Comparison of ENCODE assay signal across 20 cellular contexts in genomic region chr6:87791029-87791428, GRCh38.
DNase-seq lines count a peak whose midpoint lies in the region; ATAC-seq, FAIRE-seq and TF ChIP-seq lines count a peak whose summit lies in the region.
"Had no signal": no experiment of that assay in that cellular context is flagged by ENCODE, and none has a peak within 500 bp of the region (broad histone marks: within the 10 kb centered on the region; RNA-seq: fewer than 3 reads in every experiment).

No MANE protein-coding gene starts in this region.

- POLR2A ChIA-PET in K562 (lab: Yijun Ruan, JAX) (interaction anchor here (1.1 kb wide), 1 partner anchor 68 kb away, joined by 3 read pairs; no protein-coding TSS in a partner anchor), HepG2 (lab: Yijun Ruan, JAX) (no interaction called here)

- TF ChIP-seq RAD21 in K562 (CRISPR knock-in tag; conservative IDR thresholded peaks at IDR 0.05 in 1 of 2, IDR thresholded peaks at IDR 0.05 in 1 of 2) = no peak
- no peak for TF ChIP-seq RAD21 in HepG2 (CRISPR knock-in tag; IDR thresholded peaks at IDR 0.05)

- TF ChIP-seq POLR2A in K562 (conservative IDR thresholded peaks at IDR 0.05) = no peak
- TF ChIP-seq POLR2A in HepG2 (IDR thresholded peaks at IDR 0.05; ENCODE audit: insufficient read depth in 1 of 2, low read depth in 2 of 2, low read length in 2 of 2) = no peak

- H3K36me3 Mint-ChIP-seq in osteocyte (ENCODE audit: unreplicated experiment) = no peaks in the 10 kb centered on the region
- H3K36me3 Mint-ChIP-seq: CD4-positive, CD25-positive, alpha-beta regulatory T cell had no signal

- DNase-seq in K562 (ENCODE audit: extremely low read depth in 1 of 4, low spot score in 3 of 4) (no peak), HepG2 (ENCODE audit: low spot score) (no peak), osteocyte (ENCODE audit: extremely low spot score, unreplicated experiment) (no peak), putamen (ENCODE audit: low spot score) (no peak), NCI-H524 treated with DMSO at 0.1 percent for 48 hours (lab: John Stamatoyannopoulos, UW) (no peak), tibial artery (no peak), D341Med (ENCODE audit: low spot score) (no peak)
- DNase-seq: CD4-positive, CD25-positive, alpha-beta regulatory T cell; COR-L47; GF-D8; H9; MV-4-11; NCI-H187; NCI-H2227 treated with DMSO at 0.1 percent for 48 hours; NCI-H510A treated with DMSO at 0.1 percent for 48 hours; NCI-H82; SHP77 had no signal

- no peak overlapping the region for H2AFZ ChIP-seq in K562 (ENCODE audit: low read depth, low read length)
- no peak overlapping the region for H2AFZ ChIP-seq in HepG2 (ENCODE audit: low read length)

- no peak overlapping the region for H3K9ac ChIP-seq in K562 (ENCODE audit: insufficient read depth in 1 of 2, low read depth in 2 of 2, low read length in 2 of 2)
- H3K9ac ChIP-seq in HepG2 (ENCODE audit: insufficient read depth, low read depth, low read length) = peak overlapping the region; percentile 4; the same call in 1 of the 2 replicates
- H3K9ac ChIP-seq: KMS-11 had no signal

- H3K27me3 ChIP-seq in DOHH2 (ENCODE audit: control insufficient read depth, low read length) (no peaks in the 10 kb centered on the region), K562 (ENCODE audit: control insufficient read depth in 2 of 2, insufficient read depth in 2 of 2, low read length in 2 of 2) (peaks cover 22 to 23% of the 10 kb centered on the region in 2 experiments), HepG2 (ENCODE audit: control insufficient read depth in 1 of 2, insufficient read depth in 2 of 2, low read length in 2 of 2) (no peaks in the 10 kb centered on the region), tibial artery (no peaks in the 10 kb centered on the region)

- H3K4me3 ChIP-seq in DOHH2 (ENCODE audit: low read length) (no peak overlapping the region), K562 (no peak overlapping the region), HepG2 (replicated peaks in 1 of 3; ENCODE audit: insufficient read depth in 1 of 3, low read depth in 2 of 3, low read length in 3 of 3) (no peak overlapping the region), tibial artery (no peak overlapping the region)
- H3K4me3 ChIP-seq: SK-N-MC had no signal

- peak overlapping the region; percentile 1 for H3K27ac Mint-ChIP-seq in osteocyte (ENCODE audit: unreplicated experiment)
- H3K27ac Mint-ChIP-seq: CD4-positive, CD25-positive, alpha-beta regulatory T cell; H9 had no signal

- no peaks in the 10 kb centered on the region for H3K9me3 Mint-ChIP-seq in osteocyte (ENCODE audit: unreplicated experiment)
- H3K9me3 Mint-ChIP-seq: H9 had no signal

- no TSS peak for BruUV-seq in K562 (replicated peaks; lab: Mats Ljungman, UMichigan)
- no TSS peak for BruUV-seq in HepG2 (replicated peaks; lab: Mats Ljungman, UMichigan)

- H3K9me1 ChIP-seq in K562 (ENCODE audit: control insufficient read depth, insufficient read depth, low read length) = no peaks in the 10 kb centered on the region

- H3K27me3 Mint-ChIP-seq in osteocyte (ENCODE audit: unreplicated experiment) = peaks cover 30% of the 10 kb centered on the region

- FAIRE-seq in K562 (lab: Jason Lieb, UNC) (peak; percentile 6), HepG2 (lab: Jason Lieb, UNC) (no peak)

- H3K9me3 ChIP-seq in DOHH2 (ENCODE audit: control insufficient read depth, insufficient read depth, low read length) = no peaks in the 10 kb centered on the region
- no peaks in the 10 kb centered on the region for H3K9me3 ChIP-seq in K562 (replicated peaks; ENCODE audit: control insufficient read depth, insufficient read depth, low read depth, low read length)
- H3K9me3 ChIP-seq in HepG2 (ENCODE audit: low read length) = no peaks in the 10 kb centered on the region
- no peaks in the 10 kb centered on the region for H3K9me3 ChIP-seq in tibial artery

- H3K4me1 Mint-ChIP-seq in osteocyte (ENCODE audit: unreplicated experiment) = peaks cover 17% of the 10 kb centered on the region
- H3K4me1 Mint-ChIP-seq: CD4-positive, CD25-positive, alpha-beta regulatory T cell had no signal

- TF ChIP-seq EP300 in K562 (IDR thresholded peaks at IDR 0.05; ENCODE audit: low read length) (no peak), HepG2 (IDR thresholded peaks at IDR 0.05; ENCODE audit: low read depth in 2 of 2, low read length in 2 of 2) (no peak), HepG2 (CRISPR knock-in tag; IDR thresholded peaks at IDR 0.05; ENCODE audit: borderline replicate concordance) (no peak)

- H3K4me2 ChIP-seq in DOHH2 (ENCODE audit: low read length) (peak overlapping the region; percentile 23), K562 (ENCODE audit: insufficient read depth, low read length) (no peak overlapping the region), HepG2 (ENCODE audit: low read depth, low read length) (peak overlapping the region; percentile 43; the same call in 1 of the 2 replicates)
- H3K4me2 ChIP-seq: KMS-11 had no signal

- peaks cover 17% of the 10 kb centered on the region for H3F3A ChIP-seq in DOHH2 (ENCODE audit: control insufficient read depth, insufficient read depth)

- H3K27ac ChIP-seq in DOHH2 (ENCODE audit: low read depth, low read length) (0 out of 2 replicates have a peak overlapping the region, but pooled peaks have one; percentile 8), K562 (ENCODE audit: extremely low read depth, low read depth, low read length) (no peak overlapping the region), HepG2 (ENCODE audit: extremely low read length, insufficient read depth, low read length) (peak overlapping the region; percentile 46), tibial artery (no peak overlapping the region)
- H3K27ac ChIP-seq: KMS-11, SK-N-MC had no signal

- H4K20me1 ChIP-seq in DOHH2 (ENCODE audit: control insufficient read depth, insufficient read depth, low read depth, low read length) = no peaks in the 10 kb centered on the region
- no peaks in the 10 kb centered on the region for H4K20me1 ChIP-seq in K562 (replicated peaks; ENCODE audit: control insufficient read depth, insufficient read depth, low read length)
- no peaks in the 10 kb centered on the region for H4K20me1 ChIP-seq in HepG2 (ENCODE audit: insufficient read depth, low read length)

- in situ Hi-C loops in K562 (cut with MboI) (no loop called here), HepG2 (cut with HindIII; ENCODE audit: extremely low pct_ligation_motif_present, low pct_unique_long_range_greater_than_20kb) (no loop called here)

- H3K79me2 ChIP-seq in DOHH2 (ENCODE audit: control insufficient read depth, low read length) (no peaks in the 10 kb centered on the region), K562 (ENCODE audit: control insufficient read depth, insufficient read depth, low read length) (no peaks in the 10 kb centered on the region), HepG2 (ENCODE audit: insufficient read depth, low read length) (no peaks in the 10 kb centered on the region)

- CTCF ChIA-PET in K562 (lab: Yijun Ruan, JAX; ENCODE audit: low intra/inter-chr PET ratio) = no interaction called here
- CTCF ChIA-PET in HepG2 (lab: Yijun Ruan, JAX; ENCODE audit: low intra/inter-chr PET ratio, low total read pairs) = no interaction called here

- intact Hi-C loops in K562 (cut with micrococcal nuclease) (loop anchor here (10.0 kb wide), 1 partner anchor 306 kb away; no protein-coding TSS in a partner anchor), HepG2 (cut with micrococcal nuclease; ENCODE audit: unreplicated experiment) (no loop called here), tibial artery (cut with DNase I; ENCODE audit: low total_unique reads) (no loop called here)

- TF ChIP-seq CTCF in DOHH2 (IDR thresholded peaks at IDR 0.05; ENCODE audit: low read depth, low read length, poor library complexity, severe bottlenecking) (no peak), K562 (IDR thresholded peaks at IDR 0.05 in 2 of 3, conservative IDR thresholded peaks at IDR 0.05 in 1 of 3; ENCODE audit: insufficient read depth in 2 of 3, low read depth in 1 of 3, low read length in 3 of 3) (no peak), HepG2 (CRISPR knock-in tag; IDR thresholded peaks at IDR 0.05) (no peak), osteocyte (IDR thresholded peaks at IDR 0.05) (no peak), tibial artery (IDR thresholded peaks at IDR 0.05) (no peak)

- ATAC-seq in K562 (no peak), HepG2 (no peak)

- H3K4me1 ChIP-seq in DOHH2 (ENCODE audit: control insufficient read depth, low read length) = peaks cover 65% of the 10 kb centered on the region
- H3K4me1 ChIP-seq in K562 (replicated peaks in 1 of 2; ENCODE audit: control insufficient read depth in 2 of 2, insufficient read depth in 2 of 2, low read length in 2 of 2) = no peaks in the 10 kb centered on the region
- peaks cover 80% of the 10 kb centered on the region for H3K4me1 ChIP-seq in HepG2 (ENCODE audit: insufficient read depth, low read length)
- no peaks in the 10 kb centered on the region for H3K4me1 ChIP-seq in tibial artery

- no peak overlapping the region for H3K4me3 Mint-ChIP-seq in osteocyte (ENCODE audit: unreplicated experiment)
- H3K4me3 Mint-ChIP-seq: CD4-positive, CD25-positive, alpha-beta regulatory T cell; H9 had no signal

- no peaks in the 10 kb centered on the region for H3K36me3 ChIP-seq in DOHH2 (ENCODE audit: control insufficient read depth, low read length)
- no peaks in the 10 kb centered on the region for H3K36me3 ChIP-seq in K562 (ENCODE audit: control insufficient read depth, insufficient read depth, low read length)
- H3K36me3 ChIP-seq in HepG2 (replicated peaks in 1 of 2; ENCODE audit: control insufficient read depth in 1 of 2, insufficient read depth in 2 of 2, low read length in 2 of 2) = no peaks in the 10 kb centered on the region
- no peaks in the 10 kb centered on the region for H3K36me3 ChIP-seq in tibial artery

- no peaks in the 10 kb centered on the region for H3K9me2 ChIP-seq in DOHH2 (replicated peaks; ENCODE audit: control insufficient read depth, low read length)

TF ChIP-seq in HepG2, 621 proteins besides CTCF, POLR2A, EP300 and RAD21:
- TF ChIP-seq ASH2L (IDR thresholded peaks at IDR 0.05; ENCODE audit: insufficient read length, low read depth, low read length) = peak; percentile 8
- TF ChIP-seq ZNF460 (CRISPR knock-in tag; IDR thresholded peaks at IDR 0.05; ENCODE audit: borderline replicate concordance) = no peak
- TF ChIP-seq CERS6 (CRISPR knock-in tag; IDR thresholded peaks at IDR 0.05) = no peak

Comparison
In these comparisons a context has a peak if more than half of its experiments do, and no peak if none do; other contexts are left out.
1. H3K27ac ChIP-seq: peak in DOHH2 (single experiment) and HepG2 (single experiment); none in K562 (single experiment) and tibial artery (0 of 2).